ENCODE assay signal across 20 cellular contexts in genomic region chr2:18251486-18251885, GRCh38.
"Had no signal": no experiment of that assay in that cellular context is flagged by ENCODE, and none has a peak within 500 bp of the region (broad histone marks: within the 10 kb centered on the region; RNA-seq: fewer than 3 reads in every experiment).

No MANE protein-coding gene starts in this region.

- ATAC-seq: foreskin keratinocyte; left colon; naive thymus-derived CD8-positive, alpha-beta T cell; psoas muscle; right lobe of liver; stimulated activated naive B cell treated with anti-CD40 and anti-IgM and Interleukin-4, amounts not matched to agents 10 μg/mL and 1 μg/mL and 100 μg/mL, for 72 hours; stimulated activated naive CD8-positive, alpha-beta T cell treated with anti-CD3 and anti-CD28 coated beads, Interleukin-15, amount 100 ng/mL, for 72 hours had no signal

- DNase-seq: colonic mucosa; dermis blood vessel endothelial cell; effector CD4-positive, alpha-beta T cell; endodermal cell; erythroblast; foreskin keratinocyte; head of caudate nucleus; kidney; left colon; mammary epithelial cell; naive thymus-derived CD8-positive, alpha-beta T cell; psoas muscle; retina; right lobe of liver; spleen; stimulated activated CD4-positive, alpha-beta T cell treated with anti-CD3 and anti-CD28 coated beads, Interleukin-2, amount 100 ng/mL, for 24 hours; stimulated activated CD4-positive, alpha-beta T cell treated with anti-CD3 and anti-CD28 coated beads, Interleukin-4, amount 100 ng/mL, for 4 hours; stimulated activated naive B cell treated with anti-CD40 and anti-IgM and Interleukin-4, amounts not matched to agents 10 μg/mL and 1 μg/mL and 100 μg/mL, for 72 hours; stimulated activated naive CD8-positive, alpha-beta T cell treated with anti-CD3 and anti-CD28 coated beads, Interleukin-15, amount 100 ng/mL, for 72 hours; testis had no signal
